Comparison of ENCODE assay signal across 29 cellular contexts in genomic region chr7:41013117-41013516, GRCh38.
"Had no signal": no experiment of that assay in that cellular context is flagged by ENCODE, and none has a peak within 500 bp of the region (broad histone marks: within the 10 kb centered on the region; RNA-seq: fewer than 3 reads in every experiment).

No MANE protein-coding gene starts in this region.

- H3K4me3 ChIP-seq: SJCRH30, SK-N-MC had no signal

- H3K27me3 ChIP-seq: brain microvascular endothelial cell, SJCRH30 had no signal

- ATAC-seq: activated CD4-positive, alpha-beta T cell treated with anti-CD3 and anti-CD28 coated beads for 36 hours; activated CD4-positive, CD25-positive, alpha-beta regulatory T cell treated with anti-CD3 and anti-CD28 coated beads, Interleukin-2, amount 50 U/mL, for 24 hours; activated naive CD8-positive, alpha-beta T cell treated with anti-CD3 and anti-CD28 coated beads, Interleukin-2, amount 50 U/mL, for 24 hours; activated T-cell treated with anti-CD3 and anti-CD28 coated beads, Interleukin-2, amount 50 U/mL, for 4 hours; WTC11 had no signal

- H3K36me3 ChIP-seq: brain microvascular endothelial cell, SJCRH30 had no signal

- H3K27ac ChIP-seq: brain microvascular endothelial cell, SJCRH30, SK-N-MC had no signal

- DNase-seq: activated CD4-positive, alpha-beta memory T cell treated with anti-CD3 and anti-CD28 coated beads for 36 hours; activated CD4-positive, alpha-beta T cell treated with anti-CD3 and anti-CD28 coated beads for 36 hours; activated CD4-positive, alpha-beta T cell treated with anti-CD3 and anti-CD28 coated beads, Interleukin-2, amount 10 ng/mL, durations not matched to agents 7 days and 5 days; activated CD8-positive, alpha-beta memory T cell treated with anti-CD3 and anti-CD28 coated beads, Interleukin-2, amount 50 U/mL, for 4 hours; activated gamma-delta T cell treated with Interleukin-2 at 50 U/mL for 16 hours; activated naive CD4-positive, alpha-beta T cell treated with anti-CD3 and anti-CD28 coated beads, Interleukin-2, amount 10 ng/mL, durations not matched to agents 7 days and 5 days; activated naive CD8-positive, alpha-beta T cell treated with anti-CD3 and anti-CD28 coated beads, Interleukin-2, amount 50 U/mL, for 24 hours; activated T-cell treated with anti-CD3 and anti-CD28 coated beads for 4 hours; activated T-cell treated with anti-CD3 and anti-CD28 coated beads, Interleukin-2, amount 50 U/mL, for 4 hours; anterior cingulate cortex; brain microvascular endothelial cell; central memory CD4-positive, alpha-beta T cell; MM.1S; MV-4-11; NCI-H1092; NCI-H1436 treated with DMSO at 0.1 percent for 48 hours; NCI-H1694 treated with DMSO at 0.1 percent for 48 hours; NCI-H2029; NCI-H510A; NCI-H526; NCI-H748 treated with DMSO at 0.1 percent for 48 hours; NK-92 treated with Interleukin-12 subunit alpha and Interleukin-12 subunit beta, amount 100 ng/mL, for 24 hours; OCI-M1; SHP77; SJCRH30 had no signal

- FAIRE-seq: TTC549 had no signal

- H3K9me3 ChIP-seq: SJCRH30 had no signal
